ENCODE assay signal across 8 cellular contexts in genomic region chr7:43582503-43583423, GRCh38. TPM values are rescaled to one million over a fixed set of nuclear protein-coding genes. Genes with fewer than 3 reads are reported as not detected.
DNase-seq lines count a peak whose midpoint lies in the region; ATAC-seq and TF ChIP-seq lines count a peak whose summit lies in the region.

STK17A (plus strand) TSS chr7:43583108; CDS start chr7:43583244, 136 bp downstream.

- H3K4me1 ChIP-seq in Karpas-422 (ENCODE audit: low read length) = peaks cover 30% of the 10 kb centered on the region

- no peaks in the 10 kb centered on the region for H3K9me2 ChIP-seq in Karpas-422 (replicated peaks; ENCODE audit: insufficient read depth, low read length)

- ATAC-seq in GM21825 (IDR thresholded peaks at IDR 0.05; ENCODE audit: unreplicated experiment) = peak; percentile 74
- ATAC-seq in activated T-helper 17 cell treated with anti-CD3 and anti-CD28 coated beads, Interleukin-2, amount 50 U/mL, for 72 hours (replicated peaks) = peak; percentile 78
- ATAC-seq in natural killer cell treated with Interleukin-12 subunit alpha and Interleukin-12 subunit beta and Interleukin-15 and Interleukin-18, amount 100 ng/mL, for 72 hours = peak; percentile 92 to 93

- no peaks in the 10 kb centered on the region for H3K27me3 ChIP-seq in Karpas-422 (ENCODE audit: low read length)

- no peaks in the 10 kb centered on the region for H3K27me3 Mint-ChIP-seq in activated T-helper 17 cell treated with anti-CD3 and anti-CD28 coated beads, Interleukin-2, amount 50 U/mL, for 72 hours
- peaks cover 13 to 17% of the 10 kb centered on the region in 2 donors for H3K27me3 Mint-ChIP-seq in natural killer cell treated with Interleukin-12 subunit alpha and Interleukin-12 subunit beta and Interleukin-15 and Interleukin-18, amount 100 ng/mL, for 72 hours
- H3K27me3 Mint-ChIP-seq in stimulated activated naive CD8-positive, alpha-beta T cell treated with anti-CD3 and anti-CD28 coated beads, Interleukin-15, Interleukin-2, amounts not matched to agents 100 ng/mL and 50 ng/mL, for 24 hours = peaks cover 15% of the 10 kb centered on the region

- peak within 1 kb of the TSS; percentile 90; the same call in 1 of the 2 replicates for H2AFZ ChIP-seq in Karpas-422 (ENCODE audit: low read length)

- H3K4me2 ChIP-seq in Karpas-422 (ENCODE audit: low read depth, low read length, poor library complexity, severe bottlenecking) = peak within 1 kb of the TSS; percentile 90

- peak within 1 kb of the TSS; percentile 95 for H3K27ac Mint-ChIP-seq in activated T-helper 17 cell treated with anti-CD3 and anti-CD28 coated beads, Interleukin-2, amount 50 U/mL, for 72 hours
- peak within 1 kb of the TSS; percentile 91 to 93 for H3K27ac Mint-ChIP-seq in natural killer cell treated with Interleukin-12 subunit alpha and Interleukin-12 subunit beta and Interleukin-15 and Interleukin-18, amount 100 ng/mL, for 72 hours
- H3K27ac Mint-ChIP-seq in stimulated activated naive CD8-positive, alpha-beta T cell treated with anti-CD3 and anti-CD28 coated beads, Interleukin-15, Interleukin-2, amounts not matched to agents 100 ng/mL and 50 ng/mL, for 24 hours = peak within 1 kb of the TSS; percentile 96

- H4K20me1 ChIP-seq in Karpas-422 (ENCODE audit: insufficient read depth, low read depth, low read length) = peaks cover 13% of the 10 kb centered on the region; the same call in 1 of the 2 replicates

- H3K36me3 Mint-ChIP-seq in activated T-helper 17 cell treated with anti-CD3 and anti-CD28 coated beads, Interleukin-2, amount 50 U/mL, for 72 hours (ENCODE audit: low read depth) = peaks cover 27% of the 10 kb centered on the region
- H3K36me3 Mint-ChIP-seq in natural killer cell treated with Interleukin-12 subunit alpha and Interleukin-12 subunit beta and Interleukin-15 and Interleukin-18, amount 100 ng/mL, for 72 hours = peaks cover 10% of the 10 kb centered on the region
- H3K36me3 Mint-ChIP-seq in stimulated activated naive CD8-positive, alpha-beta T cell treated with anti-CD3 and anti-CD28 coated beads, Interleukin-15, Interleukin-2, amounts not matched to agents 100 ng/mL and 50 ng/mL, for 24 hours (ENCODE audit: low read depth) = no peaks in the 10 kb centered on the region

- H3K4me3 Mint-ChIP-seq in activated T-helper 17 cell treated with anti-CD3 and anti-CD28 coated beads, Interleukin-2, amount 50 U/mL, for 72 hours = peak within 1 kb of the TSS; percentile 96
- H3K4me3 Mint-ChIP-seq in natural killer cell treated with Interleukin-12 subunit alpha and Interleukin-12 subunit beta and Interleukin-15 and Interleukin-18, amount 100 ng/mL, for 72 hours = peak within 1 kb of the TSS; percentile 96
- peak within 1 kb of the TSS; percentile 94 for H3K4me3 Mint-ChIP-seq in stimulated activated naive CD8-positive, alpha-beta T cell treated with anti-CD3 and anti-CD28 coated beads, Interleukin-15, Interleukin-2, amounts not matched to agents 100 ng/mL and 50 ng/mL, for 24 hours

- H3K4me1 Mint-ChIP-seq in activated T-helper 17 cell treated with anti-CD3 and anti-CD28 coated beads, Interleukin-2, amount 50 U/mL, for 72 hours = peaks cover 9% of the 10 kb centered on the region
- H3K4me1 Mint-ChIP-seq in natural killer cell treated with Interleukin-12 subunit alpha and Interleukin-12 subunit beta and Interleukin-15 and Interleukin-18, amount 100 ng/mL, for 72 hours (ENCODE audit: low read depth in 2 of 2) = peaks cover 23 to 40% of the 10 kb centered on the region in 2 donors
- peaks cover 31% of the 10 kb centered on the region for H3K4me1 Mint-ChIP-seq in stimulated activated naive CD8-positive, alpha-beta T cell treated with anti-CD3 and anti-CD28 coated beads, Interleukin-15, Interleukin-2, amounts not matched to agents 100 ng/mL and 50 ng/mL, for 24 hours (ENCODE audit: low read depth)

- no peaks in the 10 kb centered on the region for H3K9me3 Mint-ChIP-seq in activated T-helper 17 cell treated with anti-CD3 and anti-CD28 coated beads, Interleukin-2, amount 50 U/mL, for 72 hours
- no peaks in the 10 kb centered on the region for H3K9me3 Mint-ChIP-seq in natural killer cell treated with Interleukin-12 subunit alpha and Interleukin-12 subunit beta and Interleukin-15 and Interleukin-18, amount 100 ng/mL, for 72 hours
- no peaks in the 10 kb centered on the region for H3K9me3 Mint-ChIP-seq in stimulated activated naive CD8-positive, alpha-beta T cell treated with anti-CD3 and anti-CD28 coated beads, Interleukin-15, Interleukin-2, amounts not matched to agents 100 ng/mL and 50 ng/mL, for 24 hours

- TF ChIP-seq CTCF in fibroblast of pulmonary artery (IDR thresholded peaks at IDR 0.05; ENCODE audit: low read length, missing control alignments) = peak; percentile 96

- H3K9ac ChIP-seq in Karpas-422 (ENCODE audit: low read length) = peak within 1 kb of the TSS; percentile 80

- H3K79me2 ChIP-seq in Karpas-422 (ENCODE audit: low read length) = no peaks in the 10 kb centered on the region

- H3K36me3 ChIP-seq in Karpas-422 (ENCODE audit: insufficient read depth, low read length) = no peaks in the 10 kb centered on the region

- no peaks in the 10 kb centered on the region for H3K9me3 ChIP-seq in Karpas-422 (ENCODE audit: low read length)

- H3K27ac ChIP-seq in Karpas-422 (ENCODE audit: low read length) = peak within 1 kb of the TSS; percentile 32; the same call in 1 of the 2 replicates

- DNase-seq in Daoy (ENCODE audit: low read depth) (peak; percentile 100), Karpas-422 (peak; percentile 97), RPMI8226 (peak; percentile 97), fibroblast of pulmonary artery (ENCODE audit: low read depth) (peak; percentile 92)
- DNase-seq in natural killer cell treated with Interleukin-12 subunit alpha and Interleukin-12 subunit beta and Interleukin-15 and Interleukin-18, amount 100 ng/mL, for 72 hours (ENCODE audit: low spot score) = peak; percentile 94

- H3K4me3 ChIP-seq in Karpas-422 (ENCODE audit: low read length) (peak within 1 kb of the TSS; percentile 93), fibroblast of pulmonary artery (replicated peaks; ENCODE audit: low read depth, low read length) (peak within 1 kb of the TSS; percentile 93)

RNA-seq across cellular contexts. Expression of gene STK17A, which starts in this region (rescaled TPM):
- total RNA-seq in Daoy (2014; rRNA removed; shearing (Covaris generic)) = 153 and 156 TPM in 2 replicates
- total RNA-seq in Karpas-422 (2014; rRNA removed; shearing (Covaris generic); ENCODE audit: low replicate concordance) = 8.2 and 8.8 TPM in 2 replicates
- 10 to 100 TPM; 47.6 to 71.7 TPM for total RNA-seq in activated T-helper 17 cell treated with anti-CD3 and anti-CD28 coated beads, Interleukin-2, amount 50 U/mL, for 72 hours
- 10 to 100 TPM; 61.7 to 67.6 TPM for total RNA-seq in natural killer cell treated with Interleukin-12 subunit alpha and Interleukin-12 subunit beta and Interleukin-15 and Interleukin-18, amount 100 ng/mL, for 72 hours

Comparison
In these comparisons a context has a peak if more than half of its experiments do, and no peak if none do; other contexts are left out.
1. Peak in every context shown above with its lines: DNase-seq, ATAC-seq, H3K4me3 ChIP-seq and H3K27ac ChIP-seq.